10 cellular contexts compared by ENCODE assay signal in genomic region chr9:128946544-128946943, GRCh38. TPM values are rescaled to one million over a fixed set of nuclear protein-coding genes. Genes with fewer than 3 reads are reported as not detected.
DNase-seq lines count a peak whose midpoint lies in the region; ATAC-seq and TF ChIP-seq lines count a peak whose summit lies in the region.
"Had no signal": no experiment of that assay in that cellular context is flagged by ENCODE, and none has a peak within 500 bp of the region (broad histone marks: within the 10 kb centered on the region; RNA-seq: fewer than 3 reads in every experiment).

No MANE protein-coding gene starts in this region.

- no peaks in the 10 kb centered on the region for H3K27me3 Mint-ChIP-seq in activated naive CD4-positive, alpha-beta T cell treated with anti-CD3 and anti-CD28 coated beads, Interleukin-2, amount 50 U/mL, for 24 hours
- H3K27me3 Mint-ChIP-seq in memory B cell: no peaks in the 10 kb centered on the region
- no peaks in the 10 kb centered on the region for H3K27me3 Mint-ChIP-seq in type B pancreatic cell

- H3K4me3 ChIP-seq in body of pancreas: peak overlapping the region in 1 of 2 donors; percentile 47

- TF ChIP-seq CTCF in body of pancreas (IDR thresholded peaks at IDR 0.05): no peak
- TF ChIP-seq CTCF in type B pancreatic cell (conservative IDR thresholded peaks at IDR 0.05): no peak

- peak overlapping the region; percentile 97 for H3K27ac Mint-ChIP-seq in activated naive CD4-positive, alpha-beta T cell treated with anti-CD3 and anti-CD28 coated beads, Interleukin-2, amount 50 U/mL, for 24 hours
- H3K27ac Mint-ChIP-seq in memory B cell (peak overlapping the region; percentile 95), type B pancreatic cell (peak overlapping the region; percentile 89)

- DNase-seq in activated naive CD4-positive, alpha-beta T cell treated with anti-CD3 and anti-CD28 coated beads, Interleukin-2, amount 50 U/mL, for 16 hours: no peak
- DNase-seq in body of pancreas (no peak), memory B cell (ENCODE audit: low spot score in 2 of 2) (no peak), type B pancreatic cell (ENCODE audit: extremely low spot score, unreplicated experiment) (no peak), NCI-H1694 (lab: John Stamatoyannopoulos, UW) (no peak), Kasumi-1 (lab: John Stamatoyannopoulos, UW) (no peak)
- DNase-seq: activated gamma-delta T cell had no signal

- peak overlapping the region; percentile 89 for H3K4me3 Mint-ChIP-seq in activated naive CD4-positive, alpha-beta T cell treated with anti-CD3 and anti-CD28 coated beads, Interleukin-2, amount 50 U/mL, for 24 hours
- H3K4me3 Mint-ChIP-seq in memory B cell (peak overlapping the region; percentile 95), type B pancreatic cell (peak overlapping the region; percentile 93)

- H3K9me3 ChIP-seq in body of pancreas: no peaks in the 10 kb centered on the region

- ATAC-seq in body of pancreas (no peak), memory B cell (ENCODE audit: low read depth) (no peak), HG03354 (IDR thresholded peaks at IDR 0.05; ENCODE audit: poor library complexity, severe bottlenecking, unreplicated experiment) (no peak)

- peaks cover 10% of the 10 kb centered on the region for H3K36me3 Mint-ChIP-seq in activated naive CD4-positive, alpha-beta T cell treated with anti-CD3 and anti-CD28 coated beads, Interleukin-2, amount 50 U/mL, for 24 hours
- H3K36me3 Mint-ChIP-seq in memory B cell (peaks cover 2% of the 10 kb centered on the region), type B pancreatic cell (peaks cover 16% of the 10 kb centered on the region)

- H3K27ac ChIP-seq in body of pancreas: peak overlapping the region in 3 of 4 donors; percentile 85 to 89 (median 87)

- no peaks in the 10 kb centered on the region for H3K9me3 Mint-ChIP-seq in activated naive CD4-positive, alpha-beta T cell treated with anti-CD3 and anti-CD28 coated beads, Interleukin-2, amount 50 U/mL, for 24 hours
- H3K9me3 Mint-ChIP-seq in memory B cell (no peaks in the 10 kb centered on the region), type B pancreatic cell (no peaks in the 10 kb centered on the region)

- peaks cover 28% of the 10 kb centered on the region for H3K4me1 Mint-ChIP-seq in activated naive CD4-positive, alpha-beta T cell treated with anti-CD3 and anti-CD28 coated beads, Interleukin-2, amount 50 U/mL, for 24 hours
- H3K4me1 Mint-ChIP-seq in memory B cell: peaks cover 15% of the 10 kb centered on the region
- peaks cover 18% of the 10 kb centered on the region for H3K4me1 Mint-ChIP-seq in type B pancreatic cell (ENCODE audit: unreplicated experiment)

- no peaks in the 10 kb centered on the region for H3K27me3 ChIP-seq in body of pancreas

- TF ChIP-seq POLR2A in body of pancreas (IDR thresholded peaks at IDR 0.05): no peak

- H3K36me3 ChIP-seq in body of pancreas (replicated peaks in 1 of 2; ENCODE audit: insufficient read depth in 1 of 2, low read depth in 2 of 2): peaks cover 0 to 2% of the 10 kb centered on the region in 2 donors

- 37 to 49% methylated on average over 6 to 9 of the region's 9 CpGs for WGBS in body of pancreas, 2 donors

- H3K4me1 ChIP-seq in body of pancreas: peaks cover 36% of the 10 kb centered on the region

- intact Hi-C loops in body of pancreas (cut with DNase I): no loop called here

RNA-seq across cellular contexts. Expression of gene DOLK, which starts 0.9 kb away (rescaled TPM):
- 10 to 100 TPM in 1 of 2 donors, 1 to 10 TPM in 1; 8.0 to 12.2 TPM for total RNA-seq in body of pancreas
- 18.8 and 21.6 TPM in 2 replicates for total RNA-seq in type B pancreatic cell (ENCODE audit: low replicate concordance)

RNA-seq across cellular contexts. Expression of gene NUP188, which starts 1.0 kb away (rescaled TPM):
- total RNA-seq in body of pancreas (10 to 100 TPM; 15.2 to 18.9 TPM), type B pancreatic cell (ENCODE audit: low replicate concordance) (36.4 and 63.7 TPM in 2 replicates)

RNA-seq across cellular contexts. Expression of gene PHYHD1, which starts 25.8 kb away (rescaled TPM):
- total RNA-seq in body of pancreas (10 to 100 TPM; 48.8 to 65.3 TPM), type B pancreatic cell (ENCODE audit: low replicate concordance) (10.0 and 14.3 TPM in 2 replicates)
- total RNA-seq: Daoy had no signal
